In genomic region chr4:109046549-109047171, GRCh38 we compare ENCODE assay signal across 13 cellular contexts.
DNase-seq lines count a peak whose midpoint lies in the region; ATAC-seq lines count a peak whose summit lies in the region.
"Had no signal": no experiment of that assay in that cellular context is flagged by ENCODE, and none has a peak within 500 bp of the region (broad histone marks: within the 10 kb centered on the region; RNA-seq: fewer than 3 reads in every experiment).

No MANE protein-coding gene starts in this region.

- 3 to 4% methylated on average over 6 of the region's 6 CpGs for WGBS in GM23248 (ENCODE audit: low coverage in 1 of 2, low lambda C conversion rate in 2 of 2, missing lambda C conversion rate in 2 of 2), 2 experiments

- H3K27me3 Mint-ChIP-seq in activated T-helper 1 cell treated with anti-CD3 and anti-CD28 coated beads, Interleukin-12 subunit alpha, Interleukin-12 subunit beta, Interleukin-2, Interleukin-4 antibody, amounts not matched to agents 30 ng/mL and 10 ng/mL and 1 ng/mL, durations not matched to agents 14 hours and 24 hours and 36 hours (ENCODE audit: insufficient read depth) = peaks cover 1% of the 10 kb centered on the region

- H3K4me1 ChIP-seq in GM23248 (ENCODE audit: insufficient read depth) (peaks cover 13% of the 10 kb centered on the region), skeletal muscle tissue (ENCODE audit: control insufficient read depth in 3 of 3, insufficient read depth in 3 of 3, low read length in 3 of 3) (peaks cover 0 to 7% (median 6%) of the 10 kb centered on the region in 3 donors)
- H3K4me1 ChIP-seq: prostate gland had no signal

- no peaks in the 10 kb centered on the region for H3K36me3 Mint-ChIP-seq in activated T-helper 1 cell treated with anti-CD3 and anti-CD28 coated beads, Interleukin-12 subunit alpha, Interleukin-12 subunit beta, Interleukin-2, Interleukin-4 antibody, amounts not matched to agents 30 ng/mL and 10 ng/mL and 1 ng/mL, durations not matched to agents 14 hours and 24 hours and 36 hours (ENCODE audit: low read depth)

- peak overlapping the region; percentile 71 for H2AFZ ChIP-seq in GM23248

- H3K4me3 ChIP-seq in GM23248 (peak overlapping the region; percentile 58), skeletal muscle tissue (ENCODE audit: low read length in 3 of 3) (peak overlapping the region; percentile 41 to 58 (median 42))
- H3K4me3 ChIP-seq: prostate gland had no signal

- H3K27me3 ChIP-seq in GM23248 (replicated peaks; ENCODE audit: insufficient read depth) (no peaks in the 10 kb centered on the region), skeletal muscle tissue (ENCODE audit: control insufficient read depth in 3 of 3, insufficient read depth in 3 of 3, low read length in 3 of 3) (no peaks in the 10 kb centered on the region)

- H3K9me2 ChIP-seq in GM23248 (ENCODE audit: insufficient read depth) = no peaks in the 10 kb centered on the region

- peak overlapping the region; percentile 78 for H3K4me2 ChIP-seq in GM23248 (ENCODE audit: unreplicated experiment)

- DNase-seq in GM23248 = peak; percentile 66
- no peak for DNase-seq in activated T-helper 1 cell treated with anti-CD3 and anti-CD28 coated beads, Interleukin-12 subunit alpha, Interleukin-12 subunit beta, Interleukin-2, Interleukin-4 antibody, amounts not matched to agents 30 ng/mL and 10 ng/mL and 1 ng/mL, durations not matched to agents 14 hours and 24 hours and 36 hours (ENCODE audit: low spot score)
- no peak for DNase-seq in left ventricle myocardium superior
- no peak for DNase-seq in anterior cingulate cortex (lab: John Stamatoyannopoulos, UW)
- no peak for DNase-seq in NCI-H69 (lab: John Stamatoyannopoulos, UW)
- no peak for DNase-seq in NCI-H187 (lab: John Stamatoyannopoulos, UW)
- DNase-seq: activated naive CD4-positive, alpha-beta T cell treated with anti-CD3 and anti-CD28 coated beads, Interleukin-2, amount 50 U/mL, for 16 hours; DMS53; head of caudate nucleus; WERI-Rb-1 had no signal

- no peaks in the 10 kb centered on the region for H3K9me3 ChIP-seq in GM23248 (ENCODE audit: low read depth)
- no peaks in the 10 kb centered on the region for H3K9me3 ChIP-seq in skeletal muscle tissue (ENCODE audit: control insufficient read depth in 3 of 3, low read length in 3 of 3)
- H3K9me3 ChIP-seq: prostate gland had no signal

- H3K9ac ChIP-seq in GM23248 (peak overlapping the region; percentile 28; the same call in 1 of the 2 replicates), skeletal muscle tissue (ENCODE audit: low read depth in 1 of 3, low read length in 3 of 3) (peak overlapping the region in 1 of 3 donors; percentile 25)

- intact Hi-C loops in activated T-helper 1 cell treated with anti-CD3 and anti-CD28 coated beads, Interleukin-12 subunit alpha, Interleukin-12 subunit beta, Interleukin-2, Interleukin-4 antibody, amounts not matched to agents 30 ng/mL and 10 ng/mL and 1 ng/mL, durations not matched to agents 14 hours and 24 hours and 36 hours (cut with micrococcal nuclease) = no loop called here
- intact Hi-C loops in left ventricle myocardium superior (cut with micrococcal nuclease) = no loop called here

- peaks cover 8% of the 10 kb centered on the region for H3K4me1 Mint-ChIP-seq in activated T-helper 1 cell treated with anti-CD3 and anti-CD28 coated beads, Interleukin-12 subunit alpha, Interleukin-12 subunit beta, Interleukin-2, Interleukin-4 antibody, amounts not matched to agents 30 ng/mL and 10 ng/mL and 1 ng/mL, durations not matched to agents 14 hours and 24 hours and 36 hours (ENCODE audit: low read depth)

- no peaks in the 10 kb centered on the region for H3F3A ChIP-seq in GM23248 (ENCODE audit: insufficient read depth)

- H3K27ac Mint-ChIP-seq in activated T-helper 1 cell treated with anti-CD3 and anti-CD28 coated beads, Interleukin-12 subunit alpha, Interleukin-12 subunit beta, Interleukin-2, Interleukin-4 antibody, amounts not matched to agents 30 ng/mL and 10 ng/mL and 1 ng/mL, durations not matched to agents 14 hours and 24 hours and 36 hours = no peak overlapping the region

- ATAC-seq in left ventricle myocardium superior (peak; percentile 65), HG02973 (IDR thresholded peaks at IDR 0.05; ENCODE audit: unreplicated experiment) (no peak)

- H3K36me3 ChIP-seq in GM23248 (ENCODE audit: low read depth) (no peaks in the 10 kb centered on the region), skeletal muscle tissue (ENCODE audit: control insufficient read depth in 3 of 3, insufficient read depth in 3 of 3, low read length in 3 of 3) (no peaks in the 10 kb centered on the region)
- H3K36me3 ChIP-seq: prostate gland, WERI-Rb-1 had no signal

- peak overlapping the region; percentile 11 for H3K27ac ChIP-seq in GM23248
- peak overlapping the region; percentile 1 for H3K27ac ChIP-seq in skeletal muscle tissue (ENCODE audit: low read depth, low read length)
- H3K27ac ChIP-seq: prostate gland, WERI-Rb-1 had no signal

- H4K20me1 ChIP-seq in GM23248 (ENCODE audit: insufficient read depth) = no peaks in the 10 kb centered on the region

- in situ Hi-C loops in GM23248 (cut with MboI) = no loop called here

- H3K79me2 ChIP-seq in GM23248 (ENCODE audit: insufficient read depth) = no peaks in the 10 kb centered on the region

- H3K9me3 Mint-ChIP-seq in activated T-helper 1 cell treated with anti-CD3 and anti-CD28 coated beads, Interleukin-12 subunit alpha, Interleukin-12 subunit beta, Interleukin-2, Interleukin-4 antibody, amounts not matched to agents 30 ng/mL and 10 ng/mL and 1 ng/mL, durations not matched to agents 14 hours and 24 hours and 36 hours = no peaks in the 10 kb centered on the region

- H3K4me3 Mint-ChIP-seq in activated T-helper 1 cell treated with anti-CD3 and anti-CD28 coated beads, Interleukin-12 subunit alpha, Interleukin-12 subunit beta, Interleukin-2, Interleukin-4 antibody, amounts not matched to agents 30 ng/mL and 10 ng/mL and 1 ng/mL, durations not matched to agents 14 hours and 24 hours and 36 hours = peak overlapping the region; percentile 8
